1 cellular context compared by ENCODE assay signal in the genomic region with DNA sequence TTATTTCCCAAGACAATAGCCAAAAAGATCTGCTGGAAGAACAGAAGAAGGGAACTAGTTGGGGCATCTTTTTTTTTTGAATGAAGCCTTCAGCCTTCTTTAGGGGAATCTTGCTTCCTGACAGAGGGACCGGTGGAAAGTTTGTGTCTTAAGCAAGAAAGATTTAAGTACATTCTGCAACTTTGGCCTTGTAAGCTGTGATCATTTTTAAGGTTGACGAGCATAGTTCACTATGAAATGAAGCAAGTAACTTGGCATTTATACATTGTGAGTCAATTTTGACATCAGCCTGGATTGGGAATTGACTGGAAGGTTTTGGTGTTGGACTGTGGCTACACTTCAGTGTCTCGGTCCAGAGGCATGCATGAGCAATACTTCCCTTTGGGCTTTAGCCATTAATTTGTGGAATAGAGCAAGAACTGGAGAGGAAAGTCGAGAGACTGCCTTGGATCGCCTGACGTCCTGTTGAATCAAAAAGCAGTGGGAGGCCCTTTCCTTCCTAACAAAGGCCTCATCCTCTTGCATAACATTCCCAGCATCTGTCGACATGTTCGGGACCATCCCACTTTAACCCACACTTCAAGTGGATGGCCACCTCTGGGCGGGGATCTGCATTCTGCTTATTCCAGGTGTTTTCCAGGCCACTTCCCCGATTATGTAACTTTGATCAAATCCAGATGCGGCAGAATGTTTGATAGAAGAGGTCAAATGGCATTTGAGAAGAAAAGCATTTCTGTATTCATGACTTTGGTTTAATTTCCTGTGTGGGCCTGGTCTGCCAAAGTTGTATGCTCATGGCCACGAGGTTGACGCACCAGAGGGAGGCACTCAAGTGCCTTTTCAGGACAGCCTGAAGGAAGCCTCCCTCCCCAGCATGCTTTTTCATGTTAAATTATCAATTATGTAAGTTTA.
TF ChIP-seq lines count a peak whose summit lies in the region.

No MANE protein-coding gene starts in this region.

TF ChIP-seq in liver, 16 proteins besides CTCF, POLR2A, EP300 and RAD21 (continued from another document):
- peak; percentile 68 for TF ChIP-seq YY1 (IDR thresholded peaks at IDR 0.05)
- TF ChIP-seq JUND (IDR thresholded peaks at IDR 0.05), result peak in 1 of 2 donors; percentile 36
- peak; percentile 71 for TF ChIP-seq NR2F2 (IDR thresholded peaks at IDR 0.05)
- TF ChIP-seq FOXA1 (IDR thresholded peaks at IDR 0.05), result no peak
- TF ChIP-seq GABPA (IDR thresholded peaks at IDR 0.05 in 1 of 2, conservative IDR thresholded peaks at IDR 0.05 in 1 of 2), result no peak
- no peak for TF ChIP-seq HNF4G (IDR thresholded peaks at IDR 0.05)
- TF ChIP-seq ATF3 (IDR thresholded peaks at IDR 0.05), result no peak
